Comparison of ENCODE assay signal across 24 cellular contexts in genomic region chr4:73075832-73076231, GRCh38. TPM values are rescaled to one million over a fixed set of nuclear protein-coding genes. Genes with fewer than 3 reads are reported as not detected.
DNase-seq lines count a peak whose midpoint lies in the region; ATAC-seq, FAIRE-seq and TF ChIP-seq lines count a peak whose summit lies in the region.
"Had no signal": no experiment of that assay in that cellular context is flagged by ENCODE, and none has a peak within 500 bp of the region (broad histone marks: within the 10 kb centered on the region; RNA-seq: fewer than 3 reads in every experiment).

No MANE protein-coding gene starts in this region.

- POLR2A ChIA-PET in MCF 10A (lab: Yijun Ruan, JAX): interaction anchor here (1.7 kb wide), 1 partner anchor 183 kb away, joined by 3 read pairs; the partner anchor contains the start of gene ANKRD17

- peaks cover 33% of the 10 kb centered on the region for H3K36me3 Mint-ChIP-seq in activated CD4-positive, alpha-beta T cell treated with anti-CD3 and anti-CD28 coated beads, Interleukin-2, amount 10 ng/mL, durations not matched to agents 24 days and 14 days (ENCODE audit: low read depth)
- peaks cover 81% of the 10 kb centered on the region for H3K36me3 Mint-ChIP-seq in MCF 10A (ENCODE audit: insufficient read depth, unreplicated experiment)
- peaks cover 37% of the 10 kb centered on the region for H3K36me3 Mint-ChIP-seq in activated T-helper 1 cell treated with anti-CD3 and anti-CD28 coated beads, Interleukin-12 subunit alpha, Interleukin-12 subunit beta, Interleukin-2, Interleukin-4 antibody, amounts not matched to agents 30 ng/mL and 10 ng/mL and 1 ng/mL, durations not matched to agents 14 hours and 24 hours and 36 hours (ENCODE audit: low read depth)

- intact Hi-C loops in activated CD4-positive, alpha-beta T cell treated with anti-CD3 and anti-CD28 coated beads, Interleukin-2, amount 10 ng/mL, durations not matched to agents 24 days and 14 days (cut with micrococcal nuclease): no loop called here
- intact Hi-C loops in MCF 10A (cut with micrococcal nuclease) (no loop called here), breast epithelium (cut with DNase I; ENCODE audit: low total_unique reads) (no loop called here)
- intact Hi-C loops in activated T-helper 1 cell treated with anti-CD3 and anti-CD28 coated beads, Interleukin-12 subunit alpha, Interleukin-12 subunit beta, Interleukin-2, Interleukin-4 antibody, amounts not matched to agents 30 ng/mL and 10 ng/mL and 1 ng/mL, durations not matched to agents 14 hours and 24 hours and 36 hours (cut with micrococcal nuclease): no loop called here

- no peaks in the 10 kb centered on the region for H3K27me3 Mint-ChIP-seq in activated CD4-positive, alpha-beta T cell treated with anti-CD3 and anti-CD28 coated beads, Interleukin-2, amount 10 ng/mL, durations not matched to agents 24 days and 14 days
- no peaks in the 10 kb centered on the region for H3K27me3 Mint-ChIP-seq in MCF 10A (ENCODE audit: insufficient read depth, unreplicated experiment)
- no peaks in the 10 kb centered on the region for H3K27me3 Mint-ChIP-seq in activated T-helper 1 cell treated with anti-CD3 and anti-CD28 coated beads, Interleukin-12 subunit alpha, Interleukin-12 subunit beta, Interleukin-2, Interleukin-4 antibody, amounts not matched to agents 30 ng/mL and 10 ng/mL and 1 ng/mL, durations not matched to agents 14 hours and 24 hours and 36 hours (ENCODE audit: insufficient read depth)
- H3K27me3 Mint-ChIP-seq: CD8-positive, alpha-beta memory T cell had no signal

- peaks cover 3% of the 10 kb centered on the region for H3K36me3 ChIP-seq in breast epithelium

- CTCF ChIA-PET in MCF 10A (lab: Yijun Ruan, JAX): no interaction called here

- TSS peak; percentile 38 for BruUV-seq in MCF 10A (replicated peaks; lab: Mats Ljungman, UMichigan)

- H3K27ac ChIP-seq in breast epithelium: no peak overlapping the region
- H3K27ac ChIP-seq: 22Rv1, SJSA1 had no signal

- TF ChIP-seq CTCF in MCF 10A (IDR thresholded peaks at IDR 0.05; ENCODE audit: unreplicated experiment) (no peak), breast epithelium (IDR thresholded peaks at IDR 0.05) (no peak)

- no peak overlapping the region for H3K27ac Mint-ChIP-seq in activated CD4-positive, alpha-beta T cell treated with anti-CD3 and anti-CD28 coated beads, Interleukin-2, amount 10 ng/mL, durations not matched to agents 24 days and 14 days
- H3K27ac Mint-ChIP-seq in MCF 10A (ENCODE audit: low read depth, unreplicated experiment): no peak overlapping the region
- H3K27ac Mint-ChIP-seq in activated T-helper 1 cell treated with anti-CD3 and anti-CD28 coated beads, Interleukin-12 subunit alpha, Interleukin-12 subunit beta, Interleukin-2, Interleukin-4 antibody, amounts not matched to agents 30 ng/mL and 10 ng/mL and 1 ng/mL, durations not matched to agents 14 hours and 24 hours and 36 hours: peak overlapping the region; percentile 2

- peaks cover 8% of the 10 kb centered on the region for H3K4me1 Mint-ChIP-seq in activated CD4-positive, alpha-beta T cell treated with anti-CD3 and anti-CD28 coated beads, Interleukin-2, amount 10 ng/mL, durations not matched to agents 24 days and 14 days
- H3K4me1 Mint-ChIP-seq in MCF 10A (ENCODE audit: insufficient read depth, unreplicated experiment): peaks cover 7% of the 10 kb centered on the region
- H3K4me1 Mint-ChIP-seq in activated T-helper 1 cell treated with anti-CD3 and anti-CD28 coated beads, Interleukin-12 subunit alpha, Interleukin-12 subunit beta, Interleukin-2, Interleukin-4 antibody, amounts not matched to agents 30 ng/mL and 10 ng/mL and 1 ng/mL, durations not matched to agents 14 hours and 24 hours and 36 hours (ENCODE audit: low read depth): peaks cover 21% of the 10 kb centered on the region

- H3K27me3 ChIP-seq in breast epithelium: no peaks in the 10 kb centered on the region
- H3K27me3 ChIP-seq: SJSA1 had no signal

- no peaks in the 10 kb centered on the region for H3K9me3 ChIP-seq in breast epithelium
- H3K9me3 ChIP-seq: SJSA1 had no signal

- no peaks in the 10 kb centered on the region for H3K4me1 ChIP-seq in breast epithelium
- H3K4me1 ChIP-seq: SJSA1 had no signal

- no peak for FAIRE-seq in urothelium cell line (lab: Jason Lieb, UNC)
- FAIRE-seq: H54 had no signal

- peak; percentile 10 for DNase-seq in activated CD4-positive, alpha-beta T cell treated with anti-CD3 and anti-CD28 coated beads, Interleukin-2, amount 10 ng/mL, durations not matched to agents 24 days and 14 days
- no peak for DNase-seq in activated CD4-positive, alpha-beta T cell treated with anti-CD3 and anti-CD28 coated beads, Interleukin-2, amount 50 U/mL, for 1 hour
- DNase-seq in MCF 10A (ENCODE audit: unreplicated experiment) (no peak), breast epithelium (ENCODE audit: low spot score in 2 of 2) (no peak), urothelium cell line (ENCODE audit: low spot score) (no peak)
- DNase-seq in activated T-helper 1 cell treated with anti-CD3 and anti-CD28 coated beads, Interleukin-12 subunit alpha, Interleukin-12 subunit beta, Interleukin-2, Interleukin-4 antibody, amounts not matched to agents 30 ng/mL and 10 ng/mL and 1 ng/mL, durations not matched to agents 14 hours and 24 hours and 36 hours (ENCODE audit: low spot score): no peak
- DNase-seq: AML-193; C1 segment of cervical spinal cord; CD8-positive, alpha-beta memory T cell; EL; GF-D8; KBM-7; NCI-H1092; NCI-H1436; NCI-H187 treated with DMSO at 0.1 percent for 48 hours; NCI-H2227 treated with DMSO at 0.1 percent for 48 hours; NCI-H510A treated with DMSO at 0.1 percent for 48 hours; NCI-H748 treated with DMSO at 0.1 percent for 48 hours had no signal

- no peak overlapping the region for H3K4me3 ChIP-seq in breast epithelium
- H3K4me3 ChIP-seq: SJSA1 had no signal

- no peaks in the 10 kb centered on the region for H3K9me3 Mint-ChIP-seq in activated CD4-positive, alpha-beta T cell treated with anti-CD3 and anti-CD28 coated beads, Interleukin-2, amount 10 ng/mL, durations not matched to agents 24 days and 14 days
- H3K9me3 Mint-ChIP-seq in MCF 10A (ENCODE audit: unreplicated experiment): no peaks in the 10 kb centered on the region
- no peaks in the 10 kb centered on the region for H3K9me3 Mint-ChIP-seq in activated T-helper 1 cell treated with anti-CD3 and anti-CD28 coated beads, Interleukin-12 subunit alpha, Interleukin-12 subunit beta, Interleukin-2, Interleukin-4 antibody, amounts not matched to agents 30 ng/mL and 10 ng/mL and 1 ng/mL, durations not matched to agents 14 hours and 24 hours and 36 hours
- H3K9me3 Mint-ChIP-seq: CD8-positive, alpha-beta memory T cell had no signal

- no peak for ATAC-seq in HG03159 (IDR thresholded peaks at IDR 0.05; ENCODE audit: unreplicated experiment)
- ATAC-seq in GM18505 (IDR thresholded peaks at IDR 0.05; ENCODE audit: unreplicated experiment): no peak
- ATAC-seq: Right ventricle myocardium inferior had no signal

- no peak overlapping the region for H3K4me3 Mint-ChIP-seq in activated CD4-positive, alpha-beta T cell treated with anti-CD3 and anti-CD28 coated beads, Interleukin-2, amount 10 ng/mL, durations not matched to agents 24 days and 14 days
- no peak overlapping the region for H3K4me3 Mint-ChIP-seq in MCF 10A (ENCODE audit: unreplicated experiment)
- H3K4me3 Mint-ChIP-seq in activated T-helper 1 cell treated with anti-CD3 and anti-CD28 coated beads, Interleukin-12 subunit alpha, Interleukin-12 subunit beta, Interleukin-2, Interleukin-4 antibody, amounts not matched to agents 30 ng/mL and 10 ng/mL and 1 ng/mL, durations not matched to agents 14 hours and 24 hours and 36 hours: no peak overlapping the region
- H3K4me3 Mint-ChIP-seq: CD8-positive, alpha-beta memory T cell had no signal

- no peak for TF ChIP-seq POLR2A in breast epithelium (IDR thresholded peaks at IDR 0.05)
- TF ChIP-seq POLR2A in GM18505 (IDR thresholded peaks at IDR 0.05; ENCODE audit: borderline replicate concordance, extremely low read depth, insufficient read depth, insufficient read length): no peak

RNA-seq across cellular contexts. Expression of gene COX18, which starts 6.3 kb away (rescaled TPM):
- total RNA-seq in activated CD4-positive, alpha-beta T cell treated with anti-CD3 and anti-CD28 coated beads, Interleukin-2, amount 10 ng/mL, durations not matched to agents 24 days and 14 days: 21.2 and 22.2 TPM in 2 replicates
- 19.1 and 19.7 TPM in 2 replicates for total RNA-seq in MCF 10A (2022)
- 10 to 100 TPM; 18.0 to 33.4 (median 19.0) TPM for total RNA-seq in breast epithelium
- 19.9 and 22.2 TPM in 2 replicates for total RNA-seq in activated T-helper 1 cell treated with anti-CD3 and anti-CD28 coated beads, Interleukin-12 subunit alpha, Interleukin-12 subunit beta, Interleukin-2, Interleukin-4 antibody, amounts not matched to agents 30 ng/mL and 10 ng/mL and 1 ng/mL, durations not matched to agents 14 hours and 24 hours and 36 hours
